Comparison of ENCODE assay signal across 1 cellular context in genomic region chrX:123277347-123277746, GRCh38.
TF ChIP-seq lines count a peak whose summit lies in the region.

No MANE protein-coding gene starts in this region.

TF ChIP-seq in GM23338, 12 proteins besides CTCF, POLR2A, EP300 and RAD21 (continued from another document):
- TF ChIP-seq, protein P1, sequence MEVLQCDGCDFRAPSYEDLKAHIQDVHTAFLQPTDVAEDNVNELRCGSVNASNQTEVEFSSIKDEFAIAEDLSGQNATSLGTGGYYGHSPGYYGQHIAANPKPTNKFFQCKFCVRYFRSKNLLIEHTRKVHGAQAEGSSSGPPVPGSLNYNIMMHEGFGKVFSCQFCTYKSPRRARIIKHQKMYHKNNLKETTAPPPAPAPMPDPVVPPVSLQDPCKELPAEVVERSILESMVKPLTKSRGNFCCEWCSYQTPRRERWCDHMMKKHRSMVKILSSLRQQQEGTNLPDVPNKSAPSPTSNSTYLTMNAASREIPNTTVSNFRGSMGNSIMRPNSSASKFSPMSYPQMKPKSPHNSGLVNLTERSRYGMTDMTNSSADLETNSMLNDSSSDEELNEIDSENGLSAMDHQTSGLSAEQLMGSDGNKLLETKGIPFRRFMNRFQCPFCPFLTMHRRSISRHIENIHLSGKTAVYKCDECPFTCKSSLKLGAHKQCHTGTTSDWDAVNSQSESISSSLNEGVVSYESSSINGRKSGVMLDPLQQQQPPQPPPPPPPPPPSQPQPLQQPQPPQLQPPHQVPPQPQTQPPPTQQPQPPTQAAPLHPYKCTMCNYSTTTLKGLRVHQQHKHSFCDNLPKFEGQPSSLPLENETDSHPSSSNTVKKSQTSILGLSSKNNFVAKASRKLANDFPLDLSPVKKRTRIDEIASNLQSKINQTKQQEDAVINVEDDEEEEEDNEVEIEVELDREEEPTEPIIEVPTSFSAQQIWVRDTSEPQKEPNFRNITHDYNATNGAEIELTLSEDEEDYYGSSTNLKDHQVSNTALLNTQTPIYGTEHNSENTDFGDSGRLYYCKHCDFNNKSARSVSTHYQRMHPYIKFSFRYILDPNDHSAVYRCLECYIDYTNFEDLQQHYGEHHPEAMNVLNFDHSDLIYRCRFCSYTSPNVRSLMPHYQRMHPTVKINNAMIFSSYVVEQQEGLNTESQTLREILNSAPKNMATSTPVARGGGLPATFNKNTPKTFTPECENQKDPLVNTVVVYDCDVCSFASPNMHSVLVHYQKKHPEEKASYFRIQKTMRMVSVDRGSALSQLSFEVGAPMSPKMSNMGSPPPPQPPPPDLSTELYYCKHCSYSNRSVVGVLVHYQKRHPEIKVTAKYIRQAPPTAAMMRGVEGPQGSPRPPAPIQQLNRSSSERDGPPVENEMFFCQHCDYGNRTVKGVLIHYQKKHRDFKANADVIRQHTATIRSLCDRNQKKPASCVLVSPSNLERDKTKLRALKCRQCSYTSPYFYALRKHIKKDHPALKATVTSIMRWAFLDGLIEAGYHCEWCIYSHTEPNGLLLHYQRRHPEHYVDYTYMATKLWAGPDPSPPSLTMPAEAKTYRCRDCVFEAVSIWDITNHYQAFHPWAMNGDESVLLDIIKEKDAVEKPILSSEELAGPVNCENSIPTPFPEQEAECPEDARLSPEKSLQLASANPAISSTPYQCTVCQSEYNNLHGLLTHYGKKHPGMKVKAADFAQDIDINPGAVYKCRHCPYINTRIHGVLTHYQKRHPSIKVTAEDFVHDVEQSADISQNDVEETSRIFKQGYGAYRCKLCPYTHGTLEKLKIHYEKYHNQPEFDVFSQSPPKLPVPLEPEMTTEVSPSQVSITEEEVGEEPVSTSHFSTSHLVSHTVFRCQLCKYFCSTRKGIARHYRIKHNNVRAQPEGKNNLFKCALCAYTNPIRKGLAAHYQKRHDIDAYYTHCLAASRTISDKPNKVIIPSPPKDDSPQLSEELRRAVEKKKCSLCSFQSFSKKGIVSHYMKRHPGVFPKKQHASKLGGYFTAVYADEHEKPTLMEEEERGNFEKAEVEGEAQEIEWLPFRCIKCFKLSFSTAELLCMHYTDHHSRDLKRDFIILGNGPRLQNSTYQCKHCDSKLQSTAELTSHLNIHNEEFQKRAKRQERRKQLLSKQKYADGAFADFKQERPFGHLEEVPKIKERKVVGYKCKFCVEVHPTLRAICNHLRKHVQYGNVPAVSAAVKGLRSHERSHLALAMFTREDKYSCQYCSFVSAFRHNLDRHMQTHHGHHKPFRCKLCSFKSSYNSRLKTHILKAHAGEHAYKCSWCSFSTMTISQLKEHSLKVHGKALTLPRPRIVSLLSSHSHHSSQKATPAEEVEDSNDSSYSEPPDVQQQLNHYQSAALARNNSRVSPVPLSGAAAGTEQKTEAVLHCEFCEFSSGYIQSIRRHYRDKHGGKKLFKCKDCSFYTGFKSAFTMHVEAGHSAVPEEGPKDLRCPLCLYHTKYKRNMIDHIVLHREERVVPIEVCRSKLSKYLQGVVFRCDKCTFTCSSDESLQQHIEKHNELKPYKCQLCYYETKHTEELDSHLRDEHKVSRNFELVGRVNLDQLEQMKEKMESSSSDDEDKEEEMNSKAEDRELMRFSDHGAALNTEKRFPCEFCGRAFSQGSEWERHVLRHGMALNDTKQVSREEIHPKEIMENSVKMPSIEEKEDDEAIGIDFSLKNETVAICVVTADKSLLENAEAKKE (CRISPR knock-in tag; IDR thresholded peaks at IDR 0.05), result no peak
- TF ChIP-seq EZH2phosphoT487 (IDR thresholded peaks at IDR 0.05; ENCODE audit: unreplicated experiment), result no peak
TF ChIP-seq in GM23338: peak in this region for 0.
